In genomic region chr9:136587145-136587943, GRCh38 we compare ENCODE assay signal across 1 cellular context.
TF ChIP-seq lines count a peak whose summit lies in the region.

No MANE protein-coding gene starts in this region.

TF ChIP-seq in K562, 482 proteins besides CTCF, POLR2A, EP300 and RAD21 (continued from another document and continues in another):
- TF ChIP-seq NRF1 (conservative IDR thresholded peaks at IDR 0.05 in 1 of 2, IDR thresholded peaks at IDR 0.05 in 1 of 2) (peak; percentile 66 to 71), RBFOX2 (IDR thresholded peaks at IDR 0.05; ENCODE audit: low read depth, low read length) (peak; percentile 74), ZBTB43 (CRISPR knock-in tag; IDR thresholded peaks at IDR 0.05) (0 out of 2 replicates have a peak, but pooled peaks have one; percentile 32), POLR2G (IDR thresholded peaks at IDR 0.05; ENCODE audit: low read depth, low read length) (peak; percentile 79), HNRNPLL (IDR thresholded peaks at IDR 0.05; ENCODE audit: low read depth, low read length, poor library complexity, severe bottlenecking) (peak; percentile 25), LEF1 (IDR thresholded peaks at IDR 0.05) (peak; percentile 90; the same call in 1 of the 2 replicates), PTRF (tag; IDR thresholded peaks at IDR 0.05) (no peak), ZNF24 (IDR thresholded peaks at IDR 0.05) (peak; percentile 62; the same call in 1 of the 2 replicates), CHD1 (IDR thresholded peaks at IDR 0.05; ENCODE audit: low read length) (peak; percentile 77), FIP1L1 (IDR thresholded peaks at IDR 0.05; ENCODE audit: low read depth, low read length, poor library complexity, severe bottlenecking) (peak; percentile 67), KDM1A (IDR thresholded peaks at IDR 0.05) (peak in 1 of 2 experiments; percentile 25; a peak in 1 of 4 replicates), GATAD2A (IDR thresholded peaks at IDR 0.05) (peak; percentile 97), DACH1 (IDR thresholded peaks at IDR 0.05; ENCODE audit: partially characterized antibody) (peak; percentile 31), RCOR1 (IDR thresholded peaks at IDR 0.05; ENCODE audit: borderline replicate concordance in 1 of 2, low read depth in 2 of 2, low read length in 2 of 2) (peak in 1 of 2 experiments; percentile 13; a peak in 1 of 4 replicates), KLF16 (IDR thresholded peaks at IDR 0.05) (peak; percentile 100), CEBPG (CRISPR knock-in tag; IDR thresholded peaks at IDR 0.05) (0 out of 2 replicates have a peak, but pooled peaks have one; percentile 34), CEBPG (tag; conservative IDR thresholded peaks at IDR 0.05 in 1 of 2, IDR thresholded peaks at IDR 0.05 in 1 of 2) (no peak), SNRNP70 (optimal IDR thresholded peaks at IDR 0.05; ENCODE audit: low read depth, low read length) (no peak), TBL1XR1 (IDR thresholded peaks at IDR 0.05; ENCODE audit: low read length in 2 of 2) (peak in 1 of 2 experiments; percentile 37; a peak in 1 of 4 replicates), ZBTB1 (CRISPR knock-in tag; IDR thresholded peaks at IDR 0.05; ENCODE audit: borderline replicate concordance, low read depth) (peak; percentile 69; the same call in 1 of the 2 replicates), MBD2 (IDR thresholded peaks at IDR 0.05; ENCODE audit: borderline replicate concordance, low read depth) (peak; percentile 22; the same call in 1 of the 2 replicates), ZNF785 (CRISPR knock-in tag; IDR thresholded peaks at IDR 0.05) (no peak), ERF (CRISPR knock-in tag; IDR thresholded peaks at IDR 0.05) (peak; percentile 77; the same call in 1 of the 2 replicates), TEAD2 (tag; IDR thresholded peaks at IDR 0.05) (no peak), NCOR1 (IDR thresholded peaks at IDR 0.05) (peak; percentile 74; the same call in 1 of the 2 replicates), HMG20B (CRISPR knock-in tag; IDR thresholded peaks at IDR 0.05) (no peak), MYC (IDR thresholded peaks at IDR 0.05; ENCODE audit: low read depth, low read length) (peak; percentile 46; the same call in 1 of the 2 replicates), MYC (CRISPR knock-in tag; IDR thresholded peaks at IDR 0.05; ENCODE audit: borderline replicate concordance, low read depth) (peak; percentile 39; the same call in 1 of the 2 replicates), TFAP4 (CRISPR knock-in tag; IDR thresholded peaks at IDR 0.05; ENCODE audit: borderline replicate concordance) (peak; percentile 97), GTF2E2 (tag; IDR thresholded peaks at IDR 0.05) (no peak), CCNT2 (IDR thresholded peaks at IDR 0.05; ENCODE audit: borderline replicate concordance, extremely low read depth, insufficient read length, low read depth, low read length) (peak; percentile 49), ZFX (CRISPR knock-in tag; IDR thresholded peaks at IDR 0.05) (peak; percentile 77), E2F3 (CRISPR knock-in tag; IDR thresholded peaks at IDR 0.05) (peak; percentile 13; the same call in 1 of the 2 replicates), FOXK2 (conservative IDR thresholded peaks at IDR 0.05 in 1 of 2, IDR thresholded peaks at IDR 0.05 in 1 of 2; ENCODE audit: low read depth in 2 of 2) (0 out of 4 replicates have a peak, but pooled peaks of 1 of the 2 experiments have one; percentile 32), ZNF76 (CRISPR knock-in tag; IDR thresholded peaks at IDR 0.05; ENCODE audit: borderline replicate concordance) (peak; percentile 29; the same call in 1 of the 2 replicates), SMARCA4 (IDR thresholded peaks at IDR 0.05) (peak; percentile 54; the same call in 1 of the 2 replicates), EGR1 (conservative IDR thresholded peaks at IDR 0.05) (peak; percentile 93), ZNF146 (CRISPR knock-in tag; IDR thresholded peaks at IDR 0.05; ENCODE audit: unreplicated experiment) (peak; percentile 6), LARP7 (IDR thresholded peaks at IDR 0.05) (no peak)
- TF ChIP-seq, protein P1, sequence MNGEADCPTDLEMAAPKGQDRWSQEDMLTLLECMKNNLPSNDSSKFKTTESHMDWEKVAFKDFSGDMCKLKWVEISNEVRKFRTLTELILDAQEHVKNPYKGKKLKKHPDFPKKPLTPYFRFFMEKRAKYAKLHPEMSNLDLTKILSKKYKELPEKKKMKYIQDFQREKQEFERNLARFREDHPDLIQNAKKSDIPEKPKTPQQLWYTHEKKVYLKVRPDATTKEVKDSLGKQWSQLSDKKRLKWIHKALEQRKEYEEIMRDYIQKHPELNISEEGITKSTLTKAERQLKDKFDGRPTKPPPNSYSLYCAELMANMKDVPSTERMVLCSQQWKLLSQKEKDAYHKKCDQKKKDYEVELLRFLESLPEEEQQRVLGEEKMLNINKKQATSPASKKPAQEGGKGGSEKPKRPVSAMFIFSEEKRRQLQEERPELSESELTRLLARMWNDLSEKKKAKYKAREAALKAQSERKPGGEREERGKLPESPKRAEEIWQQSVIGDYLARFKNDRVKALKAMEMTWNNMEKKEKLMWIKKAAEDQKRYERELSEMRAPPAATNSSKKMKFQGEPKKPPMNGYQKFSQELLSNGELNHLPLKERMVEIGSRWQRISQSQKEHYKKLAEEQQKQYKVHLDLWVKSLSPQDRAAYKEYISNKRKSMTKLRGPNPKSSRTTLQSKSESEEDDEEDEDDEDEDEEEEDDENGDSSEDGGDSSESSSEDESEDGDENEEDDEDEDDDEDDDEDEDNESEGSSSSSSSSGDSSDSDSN (IDR thresholded peaks at IDR 0.05; ENCODE audit: borderline replicate concordance in 1 of 2, low read depth in 2 of 2, low read length in 2 of 2), result peak in 1 of 2 experiments; percentile 77; a peak in 1 of 4 replicates
- TF ChIP-seq, protein P2, sequence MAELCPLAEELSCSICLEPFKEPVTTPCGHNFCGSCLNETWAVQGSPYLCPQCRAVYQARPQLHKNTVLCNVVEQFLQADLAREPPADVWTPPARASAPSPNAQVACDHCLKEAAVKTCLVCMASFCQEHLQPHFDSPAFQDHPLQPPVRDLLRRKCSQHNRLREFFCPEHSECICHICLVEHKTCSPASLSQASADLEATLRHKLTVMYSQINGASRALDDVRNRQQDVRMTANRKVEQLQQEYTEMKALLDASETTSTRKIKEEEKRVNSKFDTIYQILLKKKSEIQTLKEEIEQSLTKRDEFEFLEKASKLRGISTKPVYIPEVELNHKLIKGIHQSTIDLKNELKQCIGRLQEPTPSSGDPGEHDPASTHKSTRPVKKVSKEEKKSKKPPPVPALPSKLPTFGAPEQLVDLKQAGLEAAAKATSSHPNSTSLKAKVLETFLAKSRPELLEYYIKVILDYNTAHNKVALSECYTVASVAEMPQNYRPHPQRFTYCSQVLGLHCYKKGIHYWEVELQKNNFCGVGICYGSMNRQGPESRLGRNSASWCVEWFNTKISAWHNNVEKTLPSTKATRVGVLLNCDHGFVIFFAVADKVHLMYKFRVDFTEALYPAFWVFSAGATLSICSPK (IDR thresholded peaks at IDR 0.05; ENCODE audit: borderline replicate concordance), result no peak
- TF ChIP-seq, protein P3, sequence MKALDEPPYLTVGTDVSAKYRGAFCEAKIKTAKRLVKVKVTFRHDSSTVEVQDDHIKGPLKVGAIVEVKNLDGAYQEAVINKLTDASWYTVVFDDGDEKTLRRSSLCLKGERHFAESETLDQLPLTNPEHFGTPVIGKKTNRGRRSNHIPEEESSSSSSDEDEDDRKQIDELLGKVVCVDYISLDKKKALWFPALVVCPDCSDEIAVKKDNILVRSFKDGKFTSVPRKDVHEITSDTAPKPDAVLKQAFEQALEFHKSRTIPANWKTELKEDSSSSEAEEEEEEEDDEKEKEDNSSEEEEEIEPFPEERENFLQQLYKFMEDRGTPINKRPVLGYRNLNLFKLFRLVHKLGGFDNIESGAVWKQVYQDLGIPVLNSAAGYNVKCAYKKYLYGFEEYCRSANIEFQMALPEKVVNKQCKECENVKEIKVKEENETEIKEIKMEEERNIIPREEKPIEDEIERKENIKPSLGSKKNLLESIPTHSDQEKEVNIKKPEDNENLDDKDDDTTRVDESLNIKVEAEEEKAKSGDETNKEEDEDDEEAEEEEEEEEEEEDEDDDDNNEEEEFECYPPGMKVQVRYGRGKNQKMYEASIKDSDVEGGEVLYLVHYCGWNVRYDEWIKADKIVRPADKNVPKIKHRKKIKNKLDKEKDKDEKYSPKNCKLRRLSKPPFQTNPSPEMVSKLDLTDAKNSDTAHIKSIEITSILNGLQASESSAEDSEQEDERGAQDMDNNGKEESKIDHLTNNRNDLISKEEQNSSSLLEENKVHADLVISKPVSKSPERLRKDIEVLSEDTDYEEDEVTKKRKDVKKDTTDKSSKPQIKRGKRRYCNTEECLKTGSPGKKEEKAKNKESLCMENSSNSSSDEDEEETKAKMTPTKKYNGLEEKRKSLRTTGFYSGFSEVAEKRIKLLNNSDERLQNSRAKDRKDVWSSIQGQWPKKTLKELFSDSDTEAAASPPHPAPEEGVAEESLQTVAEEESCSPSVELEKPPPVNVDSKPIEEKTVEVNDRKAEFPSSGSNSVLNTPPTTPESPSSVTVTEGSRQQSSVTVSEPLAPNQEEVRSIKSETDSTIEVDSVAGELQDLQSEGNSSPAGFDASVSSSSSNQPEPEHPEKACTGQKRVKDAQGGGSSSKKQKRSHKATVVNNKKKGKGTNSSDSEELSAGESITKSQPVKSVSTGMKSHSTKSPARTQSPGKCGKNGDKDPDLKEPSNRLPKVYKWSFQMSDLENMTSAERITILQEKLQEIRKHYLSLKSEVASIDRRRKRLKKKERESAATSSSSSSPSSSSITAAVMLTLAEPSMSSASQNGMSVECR (CRISPR knock-in tag; IDR thresholded peaks at IDR 0.05), result peak; percentile 77; the same call in 1 of the 2 replicates
- TF ChIP-seq, protein P4, sequence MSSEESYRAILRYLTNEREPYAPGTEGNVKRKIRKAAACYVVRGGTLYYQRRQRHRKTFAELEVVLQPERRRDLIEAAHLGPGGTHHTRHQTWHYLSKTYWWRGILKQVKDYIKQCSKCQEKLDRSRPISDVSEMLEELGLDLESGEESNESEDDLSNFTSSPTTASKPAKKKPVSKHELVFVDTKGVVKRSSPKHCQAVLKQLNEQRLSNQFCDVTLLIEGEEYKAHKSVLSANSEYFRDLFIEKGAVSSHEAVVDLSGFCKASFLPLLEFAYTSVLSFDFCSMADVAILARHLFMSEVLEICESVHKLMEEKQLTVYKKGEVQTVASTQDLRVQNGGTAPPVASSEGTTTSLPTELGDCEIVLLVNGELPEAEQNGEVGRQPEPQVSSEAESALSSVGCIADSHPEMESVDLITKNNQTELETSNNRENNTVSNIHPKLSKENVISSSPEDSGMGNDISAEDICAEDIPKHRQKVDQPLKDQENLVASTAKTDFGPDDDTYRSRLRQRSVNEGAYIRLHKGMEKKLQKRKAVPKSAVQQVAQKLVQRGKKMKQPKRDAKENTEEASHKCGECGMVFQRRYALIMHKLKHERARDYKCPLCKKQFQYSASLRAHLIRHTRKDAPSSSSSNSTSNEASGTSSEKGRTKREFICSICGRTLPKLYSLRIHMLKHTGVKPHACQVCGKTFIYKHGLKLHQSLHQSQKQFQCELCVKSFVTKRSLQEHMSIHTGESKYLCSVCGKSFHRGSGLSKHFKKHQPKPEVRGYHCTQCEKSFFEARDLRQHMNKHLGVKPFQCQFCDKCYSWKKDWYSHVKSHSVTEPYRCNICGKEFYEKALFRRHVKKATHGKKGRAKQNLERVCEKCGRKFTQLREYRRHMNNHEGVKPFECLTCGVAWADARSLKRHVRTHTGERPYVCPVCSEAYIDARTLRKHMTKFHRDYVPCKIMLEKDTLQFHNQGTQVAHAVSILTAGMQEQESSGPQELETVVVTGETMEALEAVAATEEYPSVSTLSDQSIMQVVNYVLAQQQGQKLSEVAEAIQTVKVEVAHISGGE (CRISPR knock-in tag; IDR thresholded peaks at IDR 0.05), result 0 out of 6 replicates have a peak, but pooled peaks of 1 of the 3 experiments have one; percentile 26
- TF ChIP-seq, protein P5, sequence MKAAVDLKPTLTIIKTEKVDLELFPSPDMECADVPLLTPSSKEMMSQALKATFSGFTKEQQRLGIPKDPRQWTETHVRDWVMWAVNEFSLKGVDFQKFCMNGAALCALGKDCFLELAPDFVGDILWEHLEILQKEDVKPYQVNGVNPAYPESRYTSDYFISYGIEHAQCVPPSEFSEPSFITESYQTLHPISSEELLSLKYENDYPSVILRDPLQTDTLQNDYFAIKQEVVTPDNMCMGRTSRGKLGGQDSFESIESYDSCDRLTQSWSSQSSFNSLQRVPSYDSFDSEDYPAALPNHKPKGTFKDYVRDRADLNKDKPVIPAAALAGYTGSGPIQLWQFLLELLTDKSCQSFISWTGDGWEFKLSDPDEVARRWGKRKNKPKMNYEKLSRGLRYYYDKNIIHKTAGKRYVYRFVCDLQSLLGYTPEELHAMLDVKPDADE (conservative IDR thresholded peaks at IDR 0.05; ENCODE audit: control insufficient read depth, low read depth, low read length), result 0 out of 2 replicates have a peak, but pooled peaks have one; percentile 45
- TF ChIP-seq, protein P6, sequence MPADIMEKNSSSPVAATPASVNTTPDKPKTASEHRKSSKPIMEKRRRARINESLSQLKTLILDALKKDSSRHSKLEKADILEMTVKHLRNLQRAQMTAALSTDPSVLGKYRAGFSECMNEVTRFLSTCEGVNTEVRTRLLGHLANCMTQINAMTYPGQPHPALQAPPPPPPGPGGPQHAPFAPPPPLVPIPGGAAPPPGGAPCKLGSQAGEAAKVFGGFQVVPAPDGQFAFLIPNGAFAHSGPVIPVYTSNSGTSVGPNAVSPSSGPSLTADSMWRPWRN (IDR thresholded peaks at IDR 0.05; ENCODE audit: low read depth), result peak; percentile 36; the same call in 1 of the 2 replicates
